In the genomic region with DNA sequence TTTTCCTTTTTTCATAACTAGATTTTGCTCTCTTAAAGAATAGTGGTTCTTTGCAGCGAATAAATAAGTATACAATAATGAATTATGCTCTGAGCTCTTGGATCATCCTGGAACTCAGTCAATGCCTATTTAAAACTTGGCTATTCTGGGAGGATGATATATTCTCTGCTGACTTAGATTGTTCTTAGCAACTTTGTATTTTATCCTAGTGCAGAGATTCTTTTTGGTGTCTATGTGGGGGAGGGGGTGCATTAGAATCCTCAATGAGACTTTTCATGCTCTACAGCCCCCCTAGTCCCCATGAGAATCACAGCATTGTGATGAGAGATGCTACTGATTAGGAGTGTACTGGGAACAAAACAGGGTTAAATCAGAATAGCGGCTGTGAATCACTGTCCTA, we compare ENCODE assay signal across 17 cellular contexts.
"Had no signal": no experiment of that assay in that cellular context is flagged by ENCODE, and none has a peak within 500 bp of the region (broad histone marks: within the 10 kb centered on the region; RNA-seq: fewer than 3 reads in every experiment).

No MANE protein-coding gene starts in this region.

- H3K27ac Mint-ChIP-seq: activated CD8-positive, alpha-beta memory T cell treated with anti-CD3 and anti-CD28 coated beads, Interleukin-2, amount 10 ng/mL, durations not matched to agents 7 days and 5 days; activated naive CD8-positive, alpha-beta T cell treated with anti-CD3 and anti-CD28 coated beads, Interleukin-2, amount 10 ng/mL, durations not matched to agents 7 days and 5 days; activated T-cell treated with anti-CD3 and anti-CD28 coated beads, Interleukin-2, amount 50 U/mL, for 72 hours; immature natural killer cell; natural killer cell treated with Interleukin-12 subunit alpha and Interleukin-12 subunit beta and Interleukin-15 and Interleukin-18, amount 100 ng/mL, for 72 hours; stimulated activated naive CD8-positive, alpha-beta T cell treated with anti-CD3 and anti-CD28 coated beads, Interleukin-15, amount 100 ng/mL, for 72 hours had no signal

- H3K4me3 ChIP-seq: esophagus muscularis mucosa, mucosa of descending colon, skin epidermis, vagina had no signal

- H3K9me3 Mint-ChIP-seq: activated naive CD8-positive, alpha-beta T cell treated with anti-CD3 and anti-CD28 coated beads, Interleukin-2, amount 10 ng/mL, durations not matched to agents 7 days and 5 days; activated T-cell treated with anti-CD3 and anti-CD28 coated beads, Interleukin-2, amount 50 U/mL, for 72 hours; natural killer cell treated with Interleukin-12 subunit alpha and Interleukin-12 subunit beta and Interleukin-15 and Interleukin-18, amount 100 ng/mL, for 72 hours; stimulated activated naive CD8-positive, alpha-beta T cell treated with anti-CD3 and anti-CD28 coated beads, Interleukin-15, amount 100 ng/mL, for 72 hours had no signal

- H3K9me3 ChIP-seq: esophagus muscularis mucosa, mucosa of descending colon, vagina had no signal

- H3K36me3 ChIP-seq: esophagus muscularis mucosa, vagina had no signal

- H3K27me3 Mint-ChIP-seq: activated CD8-positive, alpha-beta memory T cell treated with anti-CD3 and anti-CD28 coated beads, Interleukin-2, amount 10 ng/mL, durations not matched to agents 7 days and 5 days; activated naive CD8-positive, alpha-beta T cell treated with anti-CD3 and anti-CD28 coated beads, Interleukin-2, amount 10 ng/mL, durations not matched to agents 7 days and 5 days; stimulated activated naive CD8-positive, alpha-beta T cell treated with anti-CD3 and anti-CD28 coated beads, Interleukin-15, amount 100 ng/mL, for 72 hours had no signal

- H3K27ac ChIP-seq: esophagus muscularis mucosa, skin epidermis, vagina had no signal

- ATAC-seq: activated CD8-positive, alpha-beta memory T cell treated with anti-CD3 and anti-CD28 coated beads, Interleukin-2, amount 10 ng/mL, durations not matched to agents 7 days and 5 days; activated T-cell treated with anti-CD3 and anti-CD28 coated beads, Interleukin-2, amount 50 U/mL, for 72 hours; mucosa of descending colon; natural killer cell treated with Interleukin-12 subunit alpha and Interleukin-12 subunit beta and Interleukin-15 and Interleukin-18, amount 100 ng/mL, for 72 hours; stimulated activated naive CD8-positive, alpha-beta T cell treated with anti-CD3 and anti-CD28 coated beads, Interleukin-15, amount 100 ng/mL, for 72 hours had no signal

- H3K4me3 Mint-ChIP-seq: activated CD8-positive, alpha-beta memory T cell treated with anti-CD3 and anti-CD28 coated beads, Interleukin-2, amount 10 ng/mL, durations not matched to agents 7 days and 5 days; activated naive CD8-positive, alpha-beta T cell treated with anti-CD3 and anti-CD28 coated beads, Interleukin-2, amount 10 ng/mL, durations not matched to agents 7 days and 5 days; activated T-cell treated with anti-CD3 and anti-CD28 coated beads, Interleukin-2, amount 50 U/mL, for 72 hours; immature natural killer cell; natural killer cell treated with Interleukin-12 subunit alpha and Interleukin-12 subunit beta and Interleukin-15 and Interleukin-18, amount 100 ng/mL, for 72 hours; stimulated activated naive CD8-positive, alpha-beta T cell treated with anti-CD3 and anti-CD28 coated beads, Interleukin-15, amount 100 ng/mL, for 72 hours had no signal

- H3K27me3 ChIP-seq: esophagus muscularis mucosa, vagina had no signal

- H3K4me1 Mint-ChIP-seq: activated CD8-positive, alpha-beta memory T cell treated with anti-CD3 and anti-CD28 coated beads, Interleukin-2, amount 10 ng/mL, durations not matched to agents 7 days and 5 days; activated naive CD8-positive, alpha-beta T cell treated with anti-CD3 and anti-CD28 coated beads, Interleukin-2, amount 10 ng/mL, durations not matched to agents 7 days and 5 days; immature natural killer cell; stimulated activated naive CD8-positive, alpha-beta T cell treated with anti-CD3 and anti-CD28 coated beads, Interleukin-15, amount 100 ng/mL, for 72 hours had no signal

- H3K36me3 Mint-ChIP-seq: activated CD8-positive, alpha-beta memory T cell treated with anti-CD3 and anti-CD28 coated beads, Interleukin-2, amount 10 ng/mL, durations not matched to agents 7 days and 5 days; activated naive CD8-positive, alpha-beta T cell treated with anti-CD3 and anti-CD28 coated beads, Interleukin-2, amount 10 ng/mL, durations not matched to agents 7 days and 5 days; immature natural killer cell; natural killer cell treated with Interleukin-12 subunit alpha and Interleukin-12 subunit beta and Interleukin-15 and Interleukin-18, amount 100 ng/mL, for 72 hours had no signal

- DNase-seq: activated CD4-positive, alpha-beta T cell treated with anti-CD3 and anti-CD28 coated beads, Interleukin-2, amount 50 U/mL, for 4 hours; activated CD4-positive, CD25-positive, alpha-beta regulatory T cell treated with anti-CD3 and anti-CD28 coated beads, Interleukin-2, amount 50 U/mL, for 72 hours; activated CD8-positive, alpha-beta memory T cell treated with anti-CD3 and anti-CD28 coated beads, Interleukin-2, amount 10 ng/mL, durations not matched to agents 7 days and 5 days; activated gamma-delta T cell treated with Interleukin-2 at 50 U/mL for 16 hours; activated naive CD8-positive, alpha-beta T cell treated with anti-CD3 and anti-CD28 coated beads, Interleukin-2, amount 10 ng/mL, durations not matched to agents 7 days and 5 days; activated T-cell treated with anti-CD3 and anti-CD28 coated beads, Interleukin-2, amount 50 U/mL, for 72 hours; anterior cingulate cortex; foreskin fibroblast; immature natural killer cell; mucosa of descending colon; occipital lobe; stimulated activated CD4-positive, alpha-beta T cell treated with anti-CD3 and anti-CD28 coated beads, Interleukin-4, amount 100 ng/mL, for 4 hours; stimulated activated naive CD8-positive, alpha-beta T cell treated with anti-CD3 and anti-CD28 coated beads, Interleukin-15, amount 100 ng/mL, for 72 hours had no signal

- H3K4me1 ChIP-seq: vagina had no signal
